Comparison of ENCODE assay signal across 2 cellular contexts in genomic region chr9:126953089-126953809, GRCh38.
TF ChIP-seq lines count a peak whose summit lies in the region.

No MANE protein-coding gene starts in this region.

TF ChIP-seq in A549, 52 proteins besides CTCF, POLR2A, EP300 and RAD21:
- TF ChIP-seq CBX2 (IDR thresholded peaks at IDR 0.05; ENCODE audit: borderline replicate concordance, low read depth) = no peak
- peak; percentile 41; the same call in 1 of the 2 replicates for TF ChIP-seq KDM1A (IDR thresholded peaks at IDR 0.05; ENCODE audit: low read depth)

TF ChIP-seq in H1, 55 proteins besides CTCF, POLR2A, EP300 and RAD21:
- TF ChIP-seq KDM1A (IDR thresholded peaks at IDR 0.05; ENCODE audit: borderline replicate concordance, low read length) (peak; percentile 40; the same call in 1 of the 2 replicates), SIN3A (conservative IDR thresholded peaks at IDR 0.05 in 1 of 2, IDR thresholded peaks at IDR 0.05 in 1 of 2; ENCODE audit: low read depth in 1 of 2, low read length in 2 of 2) (no peak), CHD7 (IDR thresholded peaks at IDR 0.05; ENCODE audit: insufficient replicate concordance, low read length) (no peak)
